In genomic region chr10:58853668-58854067, GRCh38 we compare ENCODE assay signal across 30 cellular contexts.
"Had no signal": no experiment of that assay in that cellular context is flagged by ENCODE, and none has a peak within 500 bp of the region (broad histone marks: within the 10 kb centered on the region; RNA-seq: fewer than 3 reads in every experiment).

No MANE protein-coding gene starts in this region.

- H3K4me1 Mint-ChIP-seq: activated naive CD8-positive, alpha-beta T cell treated with anti-CD3 and anti-CD28 coated beads for 36 hours; naive thymus-derived CD8-positive, alpha-beta T cell; neural crest cell; stimulated activated effector memory CD8-positive, alpha-beta T cell treated with anti-CD3 and anti-CD28 coated beads, Interleukin-12 subunit alpha, Interleukin-12 subunit beta, amount 100 ng/mL, for 72 hours had no signal

- H3K9me3 ChIP-seq: adrenal gland, body of pancreas, colonic mucosa, esophagus squamous epithelium, right lobe of liver, thoracic aorta, uterus had no signal

- ATAC-seq: body of pancreas; gastroesophageal sphincter; naive thymus-derived CD8-positive, alpha-beta T cell had no signal

- H3K27me3 Mint-ChIP-seq: activated naive CD8-positive, alpha-beta T cell treated with anti-CD3 and anti-CD28 coated beads for 36 hours; stimulated activated naive CD8-positive, alpha-beta T cell treated with anti-CD3 and anti-CD28 coated beads, Interleukin-15, Interleukin-2, amounts not matched to agents 100 ng/mL and 50 ng/mL, for 24 hours had no signal

- H3K27me3 ChIP-seq: adrenal gland, body of pancreas, colonic mucosa, esophagus squamous epithelium, gastroesophageal sphincter, right lobe of liver, uterus had no signal

- H3K36me3 ChIP-seq: adrenal gland, colonic mucosa, esophagus squamous epithelium, gastroesophageal sphincter, right lobe of liver, thoracic aorta, uterus had no signal

- H3K4me3 Mint-ChIP-seq: activated naive CD4-positive, alpha-beta T cell treated with anti-CD3 and anti-CD28 coated beads for 36 hours; activated naive CD8-positive, alpha-beta T cell treated with anti-CD3 and anti-CD28 coated beads for 36 hours; mesothelial cell of epicardium; naive thymus-derived CD8-positive, alpha-beta T cell; neural crest cell; stimulated activated effector memory CD8-positive, alpha-beta T cell treated with anti-CD3 and anti-CD28 coated beads, Interleukin-12 subunit alpha, Interleukin-12 subunit beta, amount 100 ng/mL, for 72 hours; stimulated activated naive CD8-positive, alpha-beta T cell treated with anti-CD3 and anti-CD28 coated beads, Interleukin-15, Interleukin-2, amounts not matched to agents 100 ng/mL and 50 ng/mL, for 24 hours had no signal

- H3K4me3 ChIP-seq: adrenal gland, body of pancreas, colonic mucosa, esophagus squamous epithelium, gastroesophageal sphincter, right lobe of liver, thoracic aorta, uterus had no signal

- H3K27ac Mint-ChIP-seq: activated naive CD4-positive, alpha-beta T cell treated with anti-CD3 and anti-CD28 coated beads for 36 hours; activated naive CD8-positive, alpha-beta T cell treated with anti-CD3 and anti-CD28 coated beads for 36 hours; mesothelial cell of epicardium; naive thymus-derived CD8-positive, alpha-beta T cell; stimulated activated effector memory CD8-positive, alpha-beta T cell treated with anti-CD3 and anti-CD28 coated beads, Interleukin-12 subunit alpha, Interleukin-12 subunit beta, amount 100 ng/mL, for 72 hours; stimulated activated naive CD8-positive, alpha-beta T cell treated with anti-CD3 and anti-CD28 coated beads, Interleukin-15, Interleukin-2, amounts not matched to agents 100 ng/mL and 50 ng/mL, for 24 hours had no signal

- H3K36me3 Mint-ChIP-seq: activated naive CD8-positive, alpha-beta T cell treated with anti-CD3 and anti-CD28 coated beads for 36 hours; naive thymus-derived CD8-positive, alpha-beta T cell; stimulated activated effector memory CD8-positive, alpha-beta T cell treated with anti-CD3 and anti-CD28 coated beads, Interleukin-12 subunit alpha, Interleukin-12 subunit beta, amount 100 ng/mL, for 72 hours had no signal

- H3K4me1 ChIP-seq: colonic mucosa, right lobe of liver, uterus had no signal

- DNase-seq: activated CD4-positive, alpha-beta T cell treated with anti-CD3 and anti-CD28 coated beads for 48 hours; activated CD4-positive, alpha-beta T cell treated with anti-CD3 and anti-CD28 coated beads, Interleukin-2, amount 50 U/mL, for 48 hours; activated CD4-positive, CD25-positive, alpha-beta regulatory T cell; activated CD8-positive, alpha-beta memory T cell treated with anti-CD3 and anti-CD28 coated beads for 24 hours; activated effector memory CD4-positive, alpha-beta T cell treated with Interleukin-2 at 50 U/mL for 16 hours; activated naive CD4-positive, alpha-beta T cell treated with anti-CD3 and anti-CD28 coated beads for 36 hours; activated naive CD8-positive, alpha-beta T cell treated with anti-CD3 and anti-CD28 coated beads for 36 hours; adrenal gland; aorta; body of pancreas; cerebellar nuclear complex; colonic mucosa; effector CD8-positive, alpha-beta T cell; esophagus squamous epithelium; head of caudate nucleus; mammary epithelial cell; naive thymus-derived CD8-positive, alpha-beta T cell; nucleus accumbens; right lobe of liver; small intestine; stimulated activated CD4-positive, alpha-beta T cell treated with anti-CD3 and anti-CD28 coated beads, Interleukin-4, amount 100 ng/mL, for 24 hours; trophoblast cell; uterus had no signal

- H3K27ac ChIP-seq: adrenal gland, body of pancreas, colonic mucosa, epithelial cell of prostate, esophagus squamous epithelium, gastroesophageal sphincter, right lobe of liver, thoracic aorta, uterus had no signal
